34 cellular contexts compared by ENCODE assay signal in the genomic region with DNA sequence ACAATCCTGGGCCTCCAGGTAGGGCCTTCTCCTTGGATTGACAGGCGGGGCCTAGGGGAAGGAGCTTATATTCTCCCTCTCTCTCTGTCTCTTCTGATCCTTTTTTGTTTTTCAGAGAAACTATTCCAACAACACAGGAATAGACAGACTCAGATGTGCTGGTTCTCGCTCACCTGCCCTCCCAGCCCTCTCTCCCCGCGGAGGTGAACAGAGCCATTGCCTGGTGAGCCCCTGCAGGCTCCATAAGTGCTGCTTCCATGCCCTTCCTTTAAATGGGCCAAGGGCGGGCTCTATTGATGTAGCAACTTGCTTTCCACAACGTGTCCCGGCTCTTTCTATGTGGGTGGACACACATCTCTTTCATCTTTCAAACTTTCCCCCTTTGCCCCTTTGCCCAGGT. TPM values are rescaled to one million over a fixed set of nuclear protein-coding genes. Genes with fewer than 3 reads are reported as not detected.
"Had no signal": no experiment of that assay in that cellular context is flagged by ENCODE, and none has a peak within 500 bp of the region (broad histone marks: within the 10 kb centered on the region; RNA-seq: fewer than 3 reads in every experiment).

No MANE protein-coding gene starts in this region.

- H3K36me3 ChIP-seq: brain microvascular endothelial cell, esophagus squamous epithelium, gastroesophageal sphincter, heart right ventricle, WERI-Rb-1 had no signal

- H3K4me1 ChIP-seq: esophagus squamous epithelium, gastroesophageal sphincter, heart right ventricle had no signal

- DNase-seq: activated B cell treated with CpG ODN at 0.5 μM for 24 hours; activated CD4-positive, alpha-beta T cell treated with anti-CD3 and anti-CD28 coated beads for 48 hours; activated CD4-positive, alpha-beta T cell treated with anti-CD3 and anti-CD28 coated beads, Interleukin-2, amount 50 U/mL, for 1 hour; activated CD4-positive, alpha-beta T cell treated with anti-CD3 and anti-CD28 coated beads, Interleukin-2, amount 50 U/mL, for 48 hours; activated CD8-positive, alpha-beta T cell treated with anti-CD3 and anti-CD28 coated beads for 36 hours; activated effector memory CD4-positive, alpha-beta T cell treated with anti-CD3 and anti-CD28 coated beads, Interleukin-2, amount 50 U/mL, for 16 hours; activated naive CD4-positive, alpha-beta T cell treated with anti-CD3 and anti-CD28 coated beads for 36 hours; activated T-cell treated with anti-CD3 and anti-CD28 coated beads, Interleukin-2, amount 50 U/mL, for 1 hour; activated T-cell treated with anti-CD3 and anti-CD28 coated beads, Interleukin-2, amount 50 U/mL, for 48 hours; amniotic stem cell; anterior cingulate cortex; brain microvascular endothelial cell; dorsolateral prefrontal cortex; effector memory CD4-positive, alpha-beta T cell; erythroblast; esophagus squamous epithelium; foreskin melanocyte; heart right ventricle; SW 1271; T-helper 1 cell; T-helper 17 cell; T1000; WERI-Rb-1 had no signal

- H3K4me1 Mint-ChIP-seq: activated B cell treated with CpG ODN at 0.5 μM for 24 hours had no signal

- H3K4me3 ChIP-seq: coronary artery, dorsolateral prefrontal cortex, esophagus squamous epithelium, gastroesophageal sphincter, heart right ventricle had no signal

- H3K9me3 Mint-ChIP-seq: activated B cell treated with CpG ODN at 0.5 μM for 24 hours; activated CD8-positive, alpha-beta T cell treated with anti-CD3 and anti-CD28 coated beads for 36 hours; activated naive CD4-positive, alpha-beta T cell treated with anti-CD3 and anti-CD28 coated beads for 36 hours; activated T-helper 1 cell treated with anti-CD3 and anti-CD28 coated beads, Interleukin-12 subunit alpha, Interleukin-12 subunit beta, Interleukin-2, Interleukin-4 antibody, amounts not matched to agents 30 ng/mL and 10 ng/mL and 1 ng/mL, durations not matched to agents 14 hours and 24 hours and 36 hours; activated T-helper 2 cell treated with anti-CD3 and anti-CD28 coated beads, Interferon-gamma antibody, Interleukin-2, Interleukin-4, amounts not matched to agents 10 μg/mL and 5 μg/mL and 100 μg/mL, durations not matched to agents 14 hours and 24 hours and 36 hours; central memory CD8-positive, alpha-beta T cell; dendritic cell treated with granulocyte-macrophage colony-stimulating factor and Interleukin-4, amounts not matched to agents 40 ng/mL and 50 ng/mL, for 4 days; T-helper 2 cell treated with Interferon-gamma antibody and Interleukin-4, amounts not matched to agents 5 μg/mL and 100 μg/mL, for 36 hours had no signal

- H3K9me3 ChIP-seq: esophagus squamous epithelium, gastroesophageal sphincter, heart right ventricle had no signal

- H3K27me3 ChIP-seq: brain microvascular endothelial cell, esophagus squamous epithelium, gastroesophageal sphincter, heart right ventricle had no signal

- FAIRE-seq: astrocyte, bronchial epithelial cell had no signal

- H3K27ac Mint-ChIP-seq: activated B cell treated with CpG ODN at 0.5 μM for 24 hours; activated CD8-positive, alpha-beta T cell treated with anti-CD3 and anti-CD28 coated beads for 36 hours; activated naive CD4-positive, alpha-beta T cell treated with anti-CD3 and anti-CD28 coated beads for 36 hours; activated naive CD8-positive, alpha-beta T cell; activated T-helper 1 cell treated with anti-CD3 and anti-CD28 coated beads, Interleukin-12 subunit alpha, Interleukin-12 subunit beta, Interleukin-2, Interleukin-4 antibody, amounts not matched to agents 30 ng/mL and 10 ng/mL and 1 ng/mL, durations not matched to agents 14 hours and 24 hours and 36 hours; activated T-helper 2 cell treated with anti-CD3 and anti-CD28 coated beads, Interferon-gamma antibody, Interleukin-2, Interleukin-4, amounts not matched to agents 10 μg/mL and 5 μg/mL and 100 μg/mL, durations not matched to agents 14 hours and 24 hours and 36 hours; dendritic cell treated with granulocyte-macrophage colony-stimulating factor and Interleukin-4, amounts not matched to agents 40 ng/mL and 50 ng/mL, for 4 days; T-helper 17 cell; T-helper 2 cell treated with Interferon-gamma antibody and Interleukin-4, amounts not matched to agents 5 μg/mL and 100 μg/mL, for 36 hours had no signal

- H3K27me3 Mint-ChIP-seq: central memory CD8-positive, alpha-beta T cell; dendritic cell treated with granulocyte-macrophage colony-stimulating factor and Interleukin-4, amounts not matched to agents 40 ng/mL and 50 ng/mL, for 4 days; T-helper 17 cell had no signal

- ATAC-seq: activated CD4-positive, CD25-positive, alpha-beta regulatory T cell treated with anti-CD3 and anti-CD28 coated beads, Interleukin-2, amount 50 U/mL, for 24 hours; activated CD8-positive, alpha-beta T cell treated with anti-CD3 and anti-CD28 coated beads for 36 hours; gastroesophageal sphincter; heart right ventricle; T-helper 17 cell had no signal

- H3K27ac ChIP-seq: brain microvascular endothelial cell, coronary artery, dorsolateral prefrontal cortex, esophagus squamous epithelium, gastroesophageal sphincter, heart right ventricle, WERI-Rb-1 had no signal

- H3K4me3 Mint-ChIP-seq: activated B cell treated with CpG ODN at 0.5 μM for 24 hours; activated CD8-positive, alpha-beta T cell treated with anti-CD3 and anti-CD28 coated beads for 36 hours; activated naive CD4-positive, alpha-beta T cell treated with anti-CD3 and anti-CD28 coated beads for 36 hours; activated naive CD8-positive, alpha-beta T cell; activated T-helper 1 cell treated with anti-CD3 and anti-CD28 coated beads, Interleukin-12 subunit alpha, Interleukin-12 subunit beta, Interleukin-2, Interleukin-4 antibody, amounts not matched to agents 30 ng/mL and 10 ng/mL and 1 ng/mL, durations not matched to agents 14 hours and 24 hours and 36 hours; central memory CD8-positive, alpha-beta T cell; dendritic cell treated with granulocyte-macrophage colony-stimulating factor and Interleukin-4, amounts not matched to agents 40 ng/mL and 50 ng/mL, for 4 days; T-helper 17 cell; T-helper 2 cell treated with Interferon-gamma antibody and Interleukin-4, amounts not matched to agents 5 μg/mL and 100 μg/mL, for 36 hours had no signal

RNA-seq across cellular contexts. Expression of a gene that starts 47.2 kb away (rescaled TPM):
- total RNA-seq: activated B cell treated with CpG ODN at 0.5 μM for 24 hours had no signal
